In genomic region chr11:61733120-61733978, GRCh38 we compare ENCODE assay signal across 8 cellular contexts. TPM values are rescaled to one million over a fixed set of nuclear protein-coding genes. Genes with fewer than 3 reads are reported as not detected.
DNase-seq lines count a peak whose midpoint lies in the region; ATAC-seq and TF ChIP-seq lines count a peak whose summit lies in the region.

No MANE protein-coding gene starts in this region.

- H3K27me3 Mint-ChIP-seq in activated CD4-positive, alpha-beta memory T cell treated with anti-CD3 and anti-CD28 coated beads for 36 hours: no peaks in the 10 kb centered on the region

- DNase-seq in AG08396 (ENCODE audit: low spot score) (peak; percentile 96), NCI-H69 (lab: John Stamatoyannopoulos, UW) (peak; percentile 89), lung (ENCODE audit: low spot score) (peak; percentile 84)
- peak; percentile 90 for DNase-seq in activated CD4-positive, alpha-beta memory T cell treated with anti-CD3 and anti-CD28 coated beads for 36 hours
- DNase-seq in stimulated activated CD8-positive, alpha-beta memory T cell treated with anti-CD3 and anti-CD28 coated beads, Interleukin-12 subunit alpha, Interleukin-12 subunit beta, amount 100 ng/mL, for 1 hour (ENCODE audit: low read depth): peak; percentile 66

- H3K9me3 ChIP-seq in duodenal mucosa (ENCODE audit: control insufficient read depth in 1 of 2, low read length in 2 of 2): no peaks in the 10 kb centered on the region
- no peaks in the 10 kb centered on the region for H3K9me3 ChIP-seq in lung (ENCODE audit: control insufficient read depth in 2 of 2, insufficient read depth in 1 of 2, low read length in 1 of 2)

- no peaks in the 10 kb centered on the region for H3K36me3 Mint-ChIP-seq in activated CD4-positive, alpha-beta memory T cell treated with anti-CD3 and anti-CD28 coated beads for 36 hours

- H3K27ac Mint-ChIP-seq in activated CD4-positive, alpha-beta memory T cell treated with anti-CD3 and anti-CD28 coated beads for 36 hours: no peak overlapping the region

- peaks cover 2% of the 10 kb centered on the region for H3K4me1 Mint-ChIP-seq in activated CD4-positive, alpha-beta memory T cell treated with anti-CD3 and anti-CD28 coated beads for 36 hours (ENCODE audit: low read depth)

- no peak overlapping the region for H3K4me3 ChIP-seq in duodenal mucosa (ENCODE audit: low read depth in 1 of 2, low read length in 2 of 2)
- no peak overlapping the region for H3K4me3 ChIP-seq in lung

- POLR2A ChIA-PET in activated CD4-positive, alpha-beta memory T cell treated with anti-CD3 and anti-CD28 coated beads for 36 hours (lab: Charles Lee): interaction anchor here (1.3 kb wide), 1 partner anchor 35 kb away, joined by 3 read pairs; no protein-coding TSS in a partner anchor

- 24% methylated on average over 13 of the region's 13 CpGs for WGBS in lung, 2 donors

- H3K4me1 ChIP-seq in duodenal mucosa (ENCODE audit: control insufficient read depth in 1 of 2, insufficient read depth in 2 of 2, low read length in 2 of 2) (no peaks in the 10 kb centered on the region), lung (ENCODE audit: control insufficient read depth in 2 of 2, insufficient read depth in 2 of 2, low read length in 2 of 2) (peaks cover 0 to 2% of the 10 kb centered on the region in 2 donors)

- CTCF ChIA-PET in activated CD4-positive, alpha-beta memory T cell treated with anti-CD3 and anti-CD28 coated beads for 36 hours (lab: Charles Lee): interaction anchor here (0.5 to 4.0 kb wide), 43 partner anchors 9 to 1844 kb away, joined by 3 to 59 read pairs (median 5); partner anchors contain the start of gene DAGLA

- H3K27ac ChIP-seq in duodenal mucosa (ENCODE audit: low read depth, low read length) (peak overlapping the region; percentile 3), lung (ENCODE audit: low read depth in 1 of 2, low read length in 1 of 2) (peak overlapping the region in 1 of 2 donors; percentile 16)

- intact Hi-C loops in activated CD4-positive, alpha-beta memory T cell treated with anti-CD3 and anti-CD28 coated beads for 36 hours (cut with micrococcal nuclease): loop anchor here (1.0 kb wide), 2 partner anchors 37 to 53 kb away; partner anchors contain the start of gene DAGLA

- H3K27me3 ChIP-seq in duodenal mucosa (ENCODE audit: control insufficient read depth in 1 of 2, insufficient read depth in 2 of 2, low read length in 2 of 2) (no peaks in the 10 kb centered on the region), lung (ENCODE audit: control insufficient read depth, insufficient read depth) (no peaks in the 10 kb centered on the region)

- no peak overlapping the region for H3K9ac ChIP-seq in duodenal mucosa (ENCODE audit: low read depth in 1 of 2, low read length in 2 of 2)

- peak; percentile 72 for ATAC-seq in GM18907 (IDR thresholded peaks at IDR 0.05; ENCODE audit: unreplicated experiment)
- ATAC-seq in HG03469 (IDR thresholded peaks at IDR 0.05; ENCODE audit: unreplicated experiment): peak; percentile 70
- peak; percentile 82 for ATAC-seq in lung (ENCODE audit: insufficient read depth, low FRiP score)

- no peak overlapping the region for H3K4me3 Mint-ChIP-seq in activated CD4-positive, alpha-beta memory T cell treated with anti-CD3 and anti-CD28 coated beads for 36 hours

- peaks cover 0 to 15% of the 10 kb centered on the region in 2 donors for H3K36me3 ChIP-seq in duodenal mucosa (ENCODE audit: control insufficient read depth in 1 of 2, insufficient read depth in 2 of 2, low read length in 2 of 2)
- H3K36me3 ChIP-seq in lung (ENCODE audit: control insufficient read depth in 2 of 2, insufficient read depth in 2 of 2, low read length in 2 of 2): peaks cover 0 to 15% of the 10 kb centered on the region in 2 donors

- peak; percentile 99 for TF ChIP-seq CTCF in lung (IDR thresholded peaks at IDR 0.05; ENCODE audit: control extremely low read depth, extremely low read depth)

- H3K9me3 Mint-ChIP-seq in activated CD4-positive, alpha-beta memory T cell treated with anti-CD3 and anti-CD28 coated beads for 36 hours: no peaks in the 10 kb centered on the region

RNA-seq across cellular contexts. Expression of gene MYRF, which starts 19.1 kb away (rescaled TPM):
- total RNA-seq in activated CD4-positive, alpha-beta memory T cell treated with anti-CD3 and anti-CD28 coated beads for 36 hours: 1 to 10 TPM; 1.2 to 1.4 TPM
- 10 to 100 TPM; 27.1 to 41.2 TPM for total RNA-seq in lung
- polyA plus RNA-seq in lung: 10 to 100 TPM; 11.9 to 23.3 TPM

RNA-seq across cellular contexts. Expression of gene DAGLA, which starts 53.2 kb away (rescaled TPM):
- under 1 TPM; 0.12 to 0.15 TPM for total RNA-seq in activated CD4-positive, alpha-beta memory T cell treated with anti-CD3 and anti-CD28 coated beads for 36 hours
- 1 to 10 TPM; 1.5 to 7.5 TPM for total RNA-seq in lung
- 1 to 10 TPM; 2.9 to 3.0 TPM for polyA plus RNA-seq in lung

RNA-seq across cellular contexts. Expression of gene TMEM258, which starts 59.0 kb away (rescaled TPM):
- total RNA-seq in activated CD4-positive, alpha-beta memory T cell treated with anti-CD3 and anti-CD28 coated beads for 36 hours: 100 to 1,000 TPM; 191 to 192 TPM
- total RNA-seq in lung: 100 to 1,000 TPM in 1 of 2 donors, 10 to 100 TPM in 1; 43.9 to 118 TPM
- polyA plus RNA-seq in lung: 100 to 1,000 TPM; 208 to 229 TPM

RNA-seq across cellular contexts. Expression of gene FEN1, which starts 59.4 kb away (rescaled TPM):
- total RNA-seq in activated CD4-positive, alpha-beta memory T cell treated with anti-CD3 and anti-CD28 coated beads for 36 hours: 100 to 1,000 TPM; 108 to 111 TPM
- total RNA-seq in lung: 10 to 100 TPM in 1 of 2 donors, 1 to 10 TPM in 1; 6.4 to 13.2 TPM
- 10 to 100 TPM in 1 of 2 donors, 1 to 10 TPM in 1; 7.7 to 12.6 TPM for polyA plus RNA-seq in lung

Comparison
In these comparisons a context has a peak if more than half of its experiments do, and no peak if none do; other contexts are left out.
1. RNA of gene MYRF, which starts 19.1 kb away (total RNA-seq): 27.1 to 41.2 TPM in lung; 1.2 to 1.4 TPM in activated CD4-positive, alpha-beta memory T cell treated with anti-CD3 and anti-CD28 coated beads for 36 hours; every median in the first group is over 10 times any median in the second.
2. Peak in every context shown above with its lines, with median percentiles within 50 percentile points of each other: DNase-seq and ATAC-seq.